ENCODE assay signal across 18 cellular contexts in the genomic region with DNA sequence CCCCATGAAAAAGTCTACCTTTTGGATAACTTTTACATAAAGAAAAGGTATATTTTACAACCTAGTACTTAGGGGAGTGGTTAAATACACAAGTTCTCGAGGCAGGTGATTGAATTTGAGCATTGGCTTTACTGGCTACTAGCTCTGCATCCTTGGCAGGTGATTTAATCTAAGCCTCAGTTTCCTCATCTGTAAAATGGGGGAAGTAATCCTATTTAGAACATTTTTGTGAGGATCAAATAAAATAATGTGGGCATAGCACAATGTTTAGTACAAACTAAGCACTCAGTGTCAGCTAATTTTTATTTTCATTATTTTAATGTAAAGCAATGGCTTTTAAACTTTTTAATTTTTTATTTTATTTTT.
DNase-seq lines count a peak whose midpoint lies in the region; ATAC-seq, FAIRE-seq and TF ChIP-seq lines count a peak whose summit lies in the region.
"Had no signal": no experiment of that assay in that cellular context is flagged by ENCODE, and none has a peak within 500 bp of the region (broad histone marks: within the 10 kb centered on the region; RNA-seq: fewer than 3 reads in every experiment).

No MANE protein-coding gene starts in this region.

- H3K4me3 Mint-ChIP-seq in nephron progenitor cell (peak overlapping the region; percentile 95), type B pancreatic cell (peak overlapping the region; percentile 97)
- H3K4me3 Mint-ChIP-seq: B cell; CD4-positive, alpha-beta T cell had no signal

- H3K36me3 Mint-ChIP-seq in nephron progenitor cell (ENCODE audit: low read depth) (peaks cover 5% of the 10 kb centered on the region), type B pancreatic cell (no peaks in the 10 kb centered on the region)

- no peak overlapping the region for H3K27ac Mint-ChIP-seq in nephron progenitor cell
- H3K27ac Mint-ChIP-seq in type B pancreatic cell, result no peak overlapping the region
- H3K27ac Mint-ChIP-seq: B cell; CD4-positive, alpha-beta T cell had no signal

- H4K8ac ChIP-seq in H1 (ENCODE audit: extremely low read depth, insufficient read depth, low read length), result no peak overlapping the region

- no peaks in the 10 kb centered on the region for H3K9me3 Mint-ChIP-seq in nephron progenitor cell
- no peaks in the 10 kb centered on the region for H3K9me3 Mint-ChIP-seq in type B pancreatic cell
- H3K9me3 Mint-ChIP-seq: CD4-positive, alpha-beta T cell had no signal

- H2BK20ac ChIP-seq in H1 (ENCODE audit: low read length), result no peak overlapping the region

- H3K27me3 ChIP-seq in WERI-Rb-1 (ENCODE audit: insufficient read depth, low read depth, severe bottlenecking) (no peaks in the 10 kb centered on the region), H1 (replicated peaks in 1 of 4; ENCODE audit: control insufficient read depth in 3 of 4, extremely low read depth in 1 of 4, insufficient read depth in 3 of 4, low read length in 3 of 4) (no peaks in the 10 kb centered on the region)

- no peak overlapping the region for H2BK5ac ChIP-seq in H1 (ENCODE audit: low read depth, low read length)

- no peak overlapping the region for H2BK12ac ChIP-seq in H1 (ENCODE audit: low read depth, low read length)

- H3K14ac ChIP-seq in H1 (ENCODE audit: insufficient read length), result no peak overlapping the region

- no peak overlapping the region for H4K5ac ChIP-seq in H1 (ENCODE audit: insufficient read length, low read depth, low read length)

- TF ChIP-seq CTCF in WERI-Rb-1 (IDR thresholded peaks at IDR 0.05; ENCODE audit: low read depth, low read length), result no peak
- no peak for TF ChIP-seq CTCF in H1 (IDR thresholded peaks at IDR 0.05; ENCODE audit: control extremely low read depth in 1 of 3, insufficient read depth in 1 of 3, low read depth in 1 of 3, low read length in 3 of 3)
- no peak for TF ChIP-seq CTCF in nephron progenitor cell (IDR thresholded peaks at IDR 0.05)
- TF ChIP-seq CTCF in type B pancreatic cell (conservative IDR thresholded peaks at IDR 0.05), result no peak

- no peak for ATAC-seq in GM21447 (IDR thresholded peaks at IDR 0.05; ENCODE audit: unreplicated experiment)
- no peak for ATAC-seq in HG03439 (IDR thresholded peaks at IDR 0.05; ENCODE audit: unreplicated experiment)
- ATAC-seq in GM19023 (IDR thresholded peaks at IDR 0.05; ENCODE audit: unreplicated experiment), result no peak

- no peaks in the 10 kb centered on the region for H3K79me1 ChIP-seq in H1 (ENCODE audit: low read depth, low read length)

- no peak for TF ChIP-seq EP300 in H1 (IDR thresholded peaks at IDR 0.05; ENCODE audit: borderline replicate concordance in 1 of 2, low read depth in 2 of 2, low read length in 2 of 2)

- peaks cover 9% of the 10 kb centered on the region for H3K36me3 ChIP-seq in WERI-Rb-1
- H3K36me3 ChIP-seq in H1 (ENCODE audit: control insufficient read depth in 2 of 4, insufficient read depth in 4 of 4, low read length in 3 of 4), result no peaks in the 10 kb centered on the region

- H3K27ac ChIP-seq in WERI-Rb-1, result peak overlapping the region; percentile 48
- no peak overlapping the region for H3K27ac ChIP-seq in H1 (ENCODE audit: low read depth, low read length)

- H3K9ac ChIP-seq in H1 (replicated peaks in 1 of 4; ENCODE audit: extremely low read depth in 1 of 4, low read depth in 3 of 4, low read length in 3 of 4), result no peak overlapping the region

- H3K4me2 ChIP-seq in H1 (ENCODE audit: insufficient read depth in 1 of 2, low read depth in 2 of 2, low read length in 2 of 2), result no peak overlapping the region

- H2BK120ac ChIP-seq in H1 (replicated peaks; ENCODE audit: low read depth, low read length), result no peak overlapping the region

- peaks cover 60% of the 10 kb centered on the region for H3K4me1 Mint-ChIP-seq in nephron progenitor cell
- H3K4me1 Mint-ChIP-seq in type B pancreatic cell (ENCODE audit: unreplicated experiment), result peaks cover 42% of the 10 kb centered on the region

- peaks cover 0 to 59% of the 10 kb centered on the region in 2 experiments; a peak in 2 of 4 replicates for H3K79me2 ChIP-seq in H1 (ENCODE audit: control insufficient read depth in 1 of 2, insufficient read depth in 2 of 2, low read length in 2 of 2)

- H3K23me2 ChIP-seq in H1 (ENCODE audit: low read depth, low read length), result peaks cover 9% of the 10 kb centered on the region

- H3K4me1 ChIP-seq in H1 (replicated peaks in 1 of 4; ENCODE audit: control insufficient read depth in 3 of 4, insufficient read depth in 4 of 4, low read length in 3 of 4), result peaks cover 0 to 15% (median 6%) of the 10 kb centered on the region in 4 experiments; a peak in 3 of 7 replicates

- no peaks in the 10 kb centered on the region for H4K20me1 ChIP-seq in H1 (replicated peaks in 1 of 2; ENCODE audit: control insufficient read depth in 1 of 2, insufficient read depth in 2 of 2, low read length in 2 of 2)

- H3K9me3 ChIP-seq in WERI-Rb-1 (ENCODE audit: severe bottlenecking) (no peaks in the 10 kb centered on the region), H1 (ENCODE audit: insufficient read depth in 2 of 2, low read depth in 1 of 2, low read length in 1 of 2) (no peaks in the 10 kb centered on the region)

- no peak overlapping the region for H2AK5ac ChIP-seq in H1 (ENCODE audit: low read depth, low read length)

- POLR2A ChIA-PET in H1 (lab: Charles Lee; ENCODE audit: partially characterized antibody), result interaction anchor here (0.7 to 2.0 kb wide), 2 partner anchors 9 to 247 kb away, joined by 3 to 6 read pairs; no protein-coding TSS in a partner anchor

- no peak overlapping the region for H3K4ac ChIP-seq in H1 (replicated peaks; ENCODE audit: insufficient read length, low read depth, low read length)

- no peak for TF ChIP-seq RAD21 in H1 (IDR thresholded peaks at IDR 0.05 in 1 of 2, conservative IDR thresholded peaks at IDR 0.05 in 1 of 2; ENCODE audit: low read depth in 2 of 2, low read length in 2 of 2)

- H4K91ac ChIP-seq in H1 (replicated peaks; ENCODE audit: insufficient read length, low read length), result no peak overlapping the region

- H3K18ac ChIP-seq in H1 (ENCODE audit: extremely low read depth, low read length), result no peak overlapping the region

- WGBS in H1 (ENCODE audit: extremely low coverage in 1 of 2, insufficient coverage in 1 of 2, insufficient read length in 1 of 2, insufficient replicate concordance in 2 of 2, low coverage in 1 of 2, low lambda C conversion rate in 2 of 2, missing lambda C conversion rate in 1 of 2), 2 experiments, result 100% methylated on average over 1 of the region's 1 CpG; no CpG with 5 or more reads in 1 of the 2 experiments

- no peak for FAIRE-seq in H1 (lab: Jason Lieb, UNC)
- FAIRE-seq: A204.1, GM12892, GM19239, H54 had no signal

- no peak overlapping the region for H3K23ac ChIP-seq in H1 (ENCODE audit: insufficient read length)

- H2BK15ac ChIP-seq in H1 (ENCODE audit: low read length), result no peak overlapping the region

- no peak overlapping the region for H2AFZ ChIP-seq in H1 (ENCODE audit: low read length)

- CTCF ChIA-PET in H1 (lab: Charles Lee; ENCODE audit: partially characterized antibody), result interaction anchor here (0.6 to 1.4 kb wide), 5 partner anchors 19 to 372 kb away, joined by 3 to 5 read pairs (median 3); no protein-coding TSS in a partner anchor

- H3K4me3 ChIP-seq in WERI-Rb-1 (ENCODE audit: low read depth, low read length) (no peak overlapping the region), H1 (ENCODE audit: extremely low read depth in 1 of 4, insufficient read depth in 2 of 4, low read depth in 3 of 4, low read length in 4 of 4) (no peak overlapping the region)

- H3K27me3 Mint-ChIP-seq in nephron progenitor cell (ENCODE audit: low read depth, poor library complexity) (no peaks in the 10 kb centered on the region), type B pancreatic cell (no peaks in the 10 kb centered on the region)

- TF ChIP-seq POLR2A in H1 (IDR thresholded peaks at IDR 0.05; ENCODE audit: control extremely low read depth in 1 of 2, low read depth in 2 of 2, low read length in 2 of 2), result no peak

- no peak overlapping the region for H3K56ac ChIP-seq in H1 (replicated peaks; ENCODE audit: insufficient read length, low read depth, low read length)

- no peak for DNase-seq in WERI-Rb-1
- no peak for DNase-seq in H1 (ENCODE audit: low read depth in 1 of 2, low spot score in 2 of 2)
- DNase-seq in nephron progenitor cell, result no peak
- no peak for DNase-seq in type B pancreatic cell (ENCODE audit: extremely low spot score, unreplicated experiment)
- DNase-seq: C1 segment of cervical spinal cord; Calu3; CD4-positive, alpha-beta T cell; DMS153; DMS79 treated with DMSO at 0.1 percent for 48 hours; GDM1 had no signal

TF ChIP-seq in H1, 55 proteins besides CTCF, POLR2A, EP300 and RAD21:
- TF ChIP-seq GTF2F1 (IDR thresholded peaks at IDR 0.05; ENCODE audit: borderline replicate concordance, low read depth, low read length) (no peak), KDM1A (IDR thresholded peaks at IDR 0.05; ENCODE audit: borderline replicate concordance, low read length) (0 out of 2 replicates have a peak, but pooled peaks have one; percentile 49), JUND (IDR thresholded peaks at IDR 0.05; ENCODE audit: low read length) (no peak)
